In the genomic region with DNA sequence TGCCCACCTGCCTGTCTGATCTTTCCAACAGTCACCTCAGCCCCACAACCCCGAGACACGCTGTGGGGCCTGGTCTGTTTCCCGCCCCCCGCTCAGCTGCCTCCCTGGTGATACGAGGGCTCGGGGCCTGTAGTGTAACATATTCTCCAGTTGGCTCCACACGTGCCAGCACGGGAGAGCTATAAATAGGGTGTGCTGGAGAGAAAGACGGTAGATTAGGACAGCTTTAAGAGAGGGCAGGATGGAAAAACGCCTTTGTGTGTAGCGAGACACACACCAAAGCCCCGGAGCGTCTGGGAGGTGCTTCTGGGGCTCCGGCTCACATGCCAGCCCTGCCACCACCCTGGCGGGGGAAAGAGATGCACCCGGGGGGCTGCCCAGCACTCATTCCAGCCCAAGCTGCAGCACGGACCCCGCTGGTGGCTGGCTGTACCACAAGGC, we compare ENCODE assay signal across 1 cellular context.
TF ChIP-seq lines count a peak whose summit lies in the region.

No MANE protein-coding gene starts in this region.

TF ChIP-seq in neural cell, 6 proteins besides CTCF, POLR2A, EP300 and RAD21 (continued from another document):
- TF ChIP-seq POLR2AphosphoS5 (IDR thresholded peaks at IDR 0.05) (no peak), TAF1 (IDR thresholded peaks at IDR 0.05; ENCODE audit: low read depth) (no peak)
